ENCODE assay signal across 1 cellular context in genomic region chr16:11393366-11393765, GRCh38.
TF ChIP-seq lines count a peak whose summit lies in the region.

No MANE protein-coding gene starts in this region.

TF ChIP-seq in HepG2, 621 proteins besides CTCF, POLR2A, EP300 and RAD21:
- TF ChIP-seq U2AF1 (optimal IDR thresholded peaks at IDR 0.05; ENCODE audit: low read depth, low read length) (no peak), SALL1 (CRISPR knock-in tag; IDR thresholded peaks at IDR 0.05) (0 out of 2 replicates have a peak, but pooled peaks have one; percentile 12), XRCC5 (optimal IDR thresholded peaks at IDR 0.05; ENCODE audit: low read length) (peak; percentile 7), MBD4 (IDR thresholded peaks at IDR 0.05; ENCODE audit: borderline replicate concordance, low read length) (no peak), ZNF232 (CRISPR knock-in tag; IDR thresholded peaks at IDR 0.05; ENCODE audit: borderline replicate concordance) (no peak), KLF11 (CRISPR knock-in tag; IDR thresholded peaks at IDR 0.05) (no peak), SALL2 (CRISPR knock-in tag; IDR thresholded peaks at IDR 0.05) (no peak), NFIB (CRISPR knock-in tag; IDR thresholded peaks at IDR 0.05; ENCODE audit: borderline replicate concordance) (peak; percentile 89; the same call in 1 of the 2 replicates), ZNF101 (CRISPR knock-in tag; IDR thresholded peaks at IDR 0.05; ENCODE audit: borderline replicate concordance, low read depth) (no peak), ZNF367 (CRISPR knock-in tag; IDR thresholded peaks at IDR 0.05; ENCODE audit: borderline replicate concordance) (no peak), ZNF17 (CRISPR knock-in tag; IDR thresholded peaks at IDR 0.05) (no peak), IRF2 (CRISPR knock-in tag; IDR thresholded peaks at IDR 0.05) (no peak), SPEN (CRISPR knock-in tag; IDR thresholded peaks at IDR 0.05; ENCODE audit: low read depth) (no peak), ZNF3 (CRISPR knock-in tag; IDR thresholded peaks at IDR 0.05) (no peak), FOXA3 (CRISPR knock-in tag; IDR thresholded peaks at IDR 0.05) (no peak), TEAD2 (CRISPR knock-in tag; IDR thresholded peaks at IDR 0.05) (no peak), FOXM1 (CRISPR knock-in tag; IDR thresholded peaks at IDR 0.05) (no peak), ZNF768 (CRISPR knock-in tag; IDR thresholded peaks at IDR 0.05) (peak; percentile 25; the same call in 1 of the 2 replicates), ARID5B (CRISPR knock-in tag; IDR thresholded peaks at IDR 0.05) (no peak), ZNF687 (CRISPR knock-in tag; IDR thresholded peaks at IDR 0.05) (0 out of 2 replicates have a peak, but pooled peaks have one; percentile 16), ZBTB38 (CRISPR knock-in tag; IDR thresholded peaks at IDR 0.05) (0 out of 2 replicates have a peak, but pooled peaks have one; percentile 32), ZNF598 (CRISPR knock-in tag; IDR thresholded peaks at IDR 0.05; ENCODE audit: borderline replicate concordance) (no peak), MEF2D (CRISPR knock-in tag; IDR thresholded peaks at IDR 0.05) (no peak), REST (IDR thresholded peaks at IDR 0.05; ENCODE audit: borderline replicate concordance in 1 of 2, low read depth in 1 of 2, low read length in 2 of 2) (no peak)
